8 cellular contexts compared by ENCODE assay signal in genomic region chr13:44142540-44142867, GRCh38.
A peak's percentile ranks its signal among the peaks of the same experiment; 100 is the strongest.
DNase-seq lines count a peak whose midpoint lies in the region; ATAC-seq, FAIRE-seq and TF ChIP-seq lines count a peak whose summit lies in the region.

No MANE protein-coding gene starts in this region.

- no peak for FAIRE-seq in A549 (lab: Jason Lieb, UNC)

- whole genome bisulfite sequencing in A549 (ENCODE audit: missing lambda C conversion rate), result 0% methylated on average over 7 of the region's 7 CpGs
- WGBS in mesendoderm (ENCODE audit: extremely low coverage, insufficient coverage, low lambda C conversion rate), result no CpG with 5 or more reads among the region's 7 CpGs

- H3K4me3 ChIP-seq in A549 (peak overlapping the region; percentile 63), cardiac fibroblast (replicated peaks in 1 of 2; ENCODE audit: low read depth in 2 of 2, low read length in 2 of 2) (peak overlapping the region; percentile 39 to 53), mesendoderm (ENCODE audit: low read length) (peak overlapping the region; percentile 67)
- peak overlapping the region; percentile 59 for H3K4me3 ChIP-seq in Jurkat, Clone E6-1 (ENCODE audit: low read length)

- peak; percentile 36 to 49; a peak in 5 of 6 replicates for ATAC-seq in A549
- no peak for ATAC-seq in GM21737 (IDR thresholded peaks at IDR 0.05; ENCODE audit: unreplicated experiment)

- TF ChIP-seq RAD21 in A549 (conservative IDR thresholded peaks at IDR 0.05 in 1 of 2, IDR thresholded peaks at IDR 0.05 in 1 of 2), result no peak

- H4K5ac ChIP-seq in mesendoderm (ENCODE audit: low read length), result no peak overlapping the region

- no peaks in the 10 kb centered on the region for H3K79me2 ChIP-seq in mesendoderm (ENCODE audit: control insufficient read depth, insufficient read depth, low read length)

- H3K56ac ChIP-seq in mesendoderm (ENCODE audit: low read length), result peak overlapping the region; percentile 98

- peak overlapping the region; percentile 95 for H3K9ac ChIP-seq in mesendoderm (ENCODE audit: low read length)

- no peak overlapping the region for H2BK5ac ChIP-seq in mesendoderm (ENCODE audit: low read length)

- no peaks in the 10 kb centered on the region for H3K36me3 ChIP-seq in mesendoderm (ENCODE audit: control insufficient read depth, insufficient read depth, low read length)

- no peaks in the 10 kb centered on the region; the same call in 2 of the 3 replicates for H3K9me3 ChIP-seq in A549

- no peak overlapping the region for H2BK15ac ChIP-seq in mesendoderm (replicated peaks; ENCODE audit: low read depth)

- POLR2A ChIA-PET in A549 (lab: Yijun Ruan, JAX), result interaction anchor here (1.1 to 2.5 kb wide), 3 partner anchors 17 to 294 kb away, joined by 6 to 26 read pairs (median 14); no protein-coding TSS in a partner anchor

- no peak for TF ChIP-seq EP300 in A549 (IDR thresholded peaks at IDR 0.05)

- H3K4me2 ChIP-seq in A549 (peak overlapping the region; percentile 95), mesendoderm (ENCODE audit: low read length) (peak overlapping the region; percentile 58)

- no peaks in the 10 kb centered on the region for H3K79me1 ChIP-seq in mesendoderm (ENCODE audit: low read length)

- H2BK120ac ChIP-seq in mesendoderm (ENCODE audit: low read depth, low read length), result no peak overlapping the region

- no peak overlapping the region for H2AK5ac ChIP-seq in mesendoderm (ENCODE audit: low read length)

- TF ChIP-seq CTCF in A549 (IDR thresholded peaks at IDR 0.05), result no peak
- no peak for TF ChIP-seq CTCF in cardiac fibroblast (IDR thresholded peaks at IDR 0.05; ENCODE audit: low read depth, low read length)

- H3K27me3 ChIP-seq in mesendoderm (ENCODE audit: insufficient read depth, low read length, poor library complexity), result no peaks in the 10 kb centered on the region

- H3K4ac ChIP-seq in mesendoderm (ENCODE audit: low read depth, low read length), result peak overlapping the region; percentile 88

- TF ChIP-seq POLR2A in A549 (IDR thresholded peaks at IDR 0.05; ENCODE audit: low read length), result no peak

- H4K8ac ChIP-seq in mesendoderm (ENCODE audit: low read depth, low read length), result no peak overlapping the region

- DNase-seq in A549 (ENCODE audit: low read depth in 1 of 2, low spot score in 1 of 2), result peak in 1 of 2 experiments; percentile 26
- no peak for DNase-seq in Jurkat, Clone E6-1 (ENCODE audit: low read depth, low spot score)
- DNase-seq in cardiac fibroblast (ENCODE audit: low read depth in 2 of 2), result no peak
- no peak for DNase-seq in mesendoderm
- DNase-seq in NCI-H2227 (lab: John Stamatoyannopoulos, UW; ENCODE audit: unreplicated experiment), result no peak
- no peak for DNase-seq in OCI-M1 (lab: John Stamatoyannopoulos, UW)
- no peak for DNase-seq in GOT3 (lab: John Stamatoyannopoulos, UW)

- H3K23ac ChIP-seq in mesendoderm (ENCODE audit: low read length), result no peak overlapping the region

- H3K18ac ChIP-seq in mesendoderm (ENCODE audit: low read length), result no peak overlapping the region

- peak overlapping the region; percentile 98 to 99 for H3K27ac ChIP-seq in A549
- no peak overlapping the region for H3K27ac ChIP-seq in mesendoderm (ENCODE audit: low read depth, low read length)

- H3K4me1 ChIP-seq in A549 (peaks cover 25% of the 10 kb centered on the region), mesendoderm (ENCODE audit: control insufficient read depth, low read depth, low read length) (peaks cover 3% of the 10 kb centered on the region)

- CTCF ChIA-PET in A549 (lab: Yijun Ruan, JAX), result interaction anchor here (0.8 kb wide), 1 partner anchor 16 kb away, joined by 3 read pairs; no protein-coding TSS in a partner anchor

TF ChIP-seq in A549, 52 proteins besides CTCF, POLR2A, EP300 and RAD21:
- TF ChIP-seq HOXB5 (CRISPR knock-in tag; IDR thresholded peaks at IDR 0.05) (no peak), KDM5A (IDR thresholded peaks at IDR 0.05) (no peak), EHF (CRISPR knock-in tag; IDR thresholded peaks at IDR 0.05) (no peak), CBX2 (IDR thresholded peaks at IDR 0.05; ENCODE audit: borderline replicate concordance, low read depth) (no peak), RARB (CRISPR knock-in tag; IDR thresholded peaks at IDR 0.05) (no peak), CEBPB (IDR thresholded peaks at IDR 0.05) (no peak), NR3C1 (IDR thresholded peaks at IDR 0.05) (no peak), ZFP36 (IDR thresholded peaks at IDR 0.05; ENCODE audit: borderline replicate concordance, partially characterized antibody) (no peak), JUN (IDR thresholded peaks at IDR 0.05) (no peak), SREBF2 (IDR thresholded peaks at IDR 0.05) (no peak), ESRRA (IDR thresholded peaks at IDR 0.05; ENCODE audit: borderline replicate concordance, low read length) (no peak), BHLHE40 (IDR thresholded peaks at IDR 0.05; ENCODE audit: low read depth, low read length) (no peak), EHMT2 (IDR thresholded peaks at IDR 0.05; ENCODE audit: low read depth) (no peak), HES2 (IDR thresholded peaks at IDR 0.05) (no peak)
- TF ChIP-seq, protein P1, sequence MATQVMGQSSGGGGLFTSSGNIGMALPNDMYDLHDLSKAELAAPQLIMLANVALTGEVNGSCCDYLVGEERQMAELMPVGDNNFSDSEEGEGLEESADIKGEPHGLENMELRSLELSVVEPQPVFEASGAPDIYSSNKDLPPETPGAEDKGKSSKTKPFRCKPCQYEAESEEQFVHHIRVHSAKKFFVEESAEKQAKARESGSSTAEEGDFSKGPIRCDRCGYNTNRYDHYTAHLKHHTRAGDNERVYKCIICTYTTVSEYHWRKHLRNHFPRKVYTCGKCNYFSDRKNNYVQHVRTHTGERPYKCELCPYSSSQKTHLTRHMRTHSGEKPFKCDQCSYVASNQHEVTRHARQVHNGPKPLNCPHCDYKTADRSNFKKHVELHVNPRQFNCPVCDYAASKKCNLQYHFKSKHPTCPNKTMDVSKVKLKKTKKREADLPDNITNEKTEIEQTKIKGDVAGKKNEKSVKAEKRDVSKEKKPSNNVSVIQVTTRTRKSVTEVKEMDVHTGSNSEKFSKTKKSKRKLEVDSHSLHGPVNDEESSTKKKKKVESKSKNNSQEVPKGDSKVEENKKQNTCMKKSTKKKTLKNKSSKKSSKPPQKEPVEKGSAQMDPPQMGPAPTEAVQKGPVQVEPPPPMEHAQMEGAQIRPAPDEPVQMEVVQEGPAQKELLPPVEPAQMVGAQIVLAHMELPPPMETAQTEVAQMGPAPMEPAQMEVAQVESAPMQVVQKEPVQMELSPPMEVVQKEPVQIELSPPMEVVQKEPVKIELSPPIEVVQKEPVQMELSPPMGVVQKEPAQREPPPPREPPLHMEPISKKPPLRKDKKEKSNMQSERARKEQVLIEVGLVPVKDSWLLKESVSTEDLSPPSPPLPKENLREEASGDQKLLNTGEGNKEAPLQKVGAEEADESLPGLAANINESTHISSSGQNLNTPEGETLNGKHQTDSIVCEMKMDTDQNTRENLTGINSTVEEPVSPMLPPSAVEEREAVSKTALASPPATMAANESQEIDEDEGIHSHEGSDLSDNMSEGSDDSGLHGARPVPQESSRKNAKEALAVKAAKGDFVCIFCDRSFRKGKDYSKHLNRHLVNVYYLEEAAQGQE (IDR thresholded peaks at IDR 0.05), result no peak
- TF ChIP-seq, protein P2, sequence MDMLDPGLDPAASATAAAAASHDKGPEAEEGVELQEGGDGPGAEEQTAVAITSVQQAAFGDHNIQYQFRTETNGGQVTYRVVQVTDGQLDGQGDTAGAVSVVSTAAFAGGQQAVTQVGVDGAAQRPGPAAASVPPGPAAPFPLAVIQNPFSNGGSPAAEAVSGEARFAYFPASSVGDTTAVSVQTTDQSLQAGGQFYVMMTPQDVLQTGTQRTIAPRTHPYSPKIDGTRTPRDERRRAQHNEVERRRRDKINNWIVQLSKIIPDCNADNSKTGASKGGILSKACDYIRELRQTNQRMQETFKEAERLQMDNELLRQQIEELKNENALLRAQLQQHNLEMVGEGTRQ (IDR thresholded peaks at IDR 0.05), result no peak
- TF ChIP-seq, protein P3, sequence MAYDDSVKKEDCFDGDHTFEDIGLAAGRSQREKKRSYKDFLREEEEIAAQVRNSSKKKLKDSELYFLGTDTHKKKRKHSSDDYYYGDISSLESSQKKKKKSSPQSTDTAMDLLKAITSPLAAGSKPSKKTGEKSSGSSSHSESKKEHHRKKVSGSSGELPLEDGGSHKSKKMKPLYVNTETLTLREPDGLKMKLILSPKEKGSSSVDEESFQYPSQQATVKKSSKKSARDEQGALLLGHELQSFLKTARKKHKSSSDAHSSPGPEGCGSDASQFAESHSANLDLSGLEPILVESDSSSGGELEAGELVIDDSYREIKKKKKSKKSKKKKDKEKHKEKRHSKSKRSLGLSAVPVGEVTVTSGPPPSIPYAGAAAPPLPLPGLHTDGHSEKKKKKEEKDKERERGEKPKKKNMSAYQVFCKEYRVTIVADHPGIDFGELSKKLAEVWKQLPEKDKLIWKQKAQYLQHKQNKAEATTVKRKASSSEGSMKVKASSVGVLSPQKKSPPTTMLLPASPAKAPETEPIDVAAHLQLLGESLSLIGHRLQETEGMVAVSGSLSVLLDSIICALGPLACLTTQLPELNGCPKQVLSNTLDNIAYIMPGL (CRISPR knock-in tag; IDR thresholded peaks at IDR 0.05; ENCODE audit: borderline replicate concordance), result no peak
- TF ChIP-seq, protein P4, sequence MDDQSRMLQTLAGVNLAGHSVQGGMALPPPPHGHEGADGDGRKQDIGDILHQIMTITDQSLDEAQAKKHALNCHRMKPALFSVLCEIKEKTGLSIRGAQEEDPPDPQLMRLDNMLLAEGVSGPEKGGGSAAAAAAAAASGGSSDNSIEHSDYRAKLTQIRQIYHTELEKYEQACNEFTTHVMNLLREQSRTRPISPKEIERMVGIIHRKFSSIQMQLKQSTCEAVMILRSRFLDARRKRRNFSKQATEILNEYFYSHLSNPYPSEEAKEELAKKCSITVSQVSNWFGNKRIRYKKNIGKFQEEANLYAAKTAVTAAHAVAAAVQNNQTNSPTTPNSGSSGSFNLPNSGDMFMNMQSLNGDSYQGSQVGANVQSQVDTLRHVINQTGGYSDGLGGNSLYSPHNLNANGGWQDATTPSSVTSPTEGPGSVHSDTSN (IDR thresholded peaks at IDR 0.05), result no peak
TF ChIP-seq in A549: peak in this region for 0.
